Comparison of ENCODE assay signal across 33 cellular contexts in the genomic region with DNA sequence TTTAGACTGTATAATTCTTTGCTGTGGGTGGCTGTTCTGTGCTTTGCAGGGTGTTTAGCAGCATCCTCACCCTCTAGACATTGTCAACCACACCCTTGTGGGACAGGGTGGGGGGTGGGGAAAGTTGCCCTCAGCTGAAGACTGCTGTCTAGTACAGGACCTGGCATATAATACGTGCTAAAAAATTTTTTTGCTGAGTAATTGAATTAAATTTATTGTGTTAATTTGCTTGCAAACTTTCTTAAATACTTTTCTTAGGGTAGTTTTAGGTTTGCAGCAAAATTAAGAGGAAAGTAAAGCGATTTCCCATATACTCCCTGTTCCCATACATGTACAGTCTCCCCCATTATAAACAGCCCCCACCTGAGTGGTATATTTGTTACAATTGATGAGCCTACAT.
DNase-seq lines count a peak whose midpoint lies in the region; ATAC-seq, FAIRE-seq and TF ChIP-seq lines count a peak whose summit lies in the region.
"Had no signal": no experiment of that assay in that cellular context is flagged by ENCODE, and none has a peak within 500 bp of the region (broad histone marks: within the 10 kb centered on the region; RNA-seq: fewer than 3 reads in every experiment).

No MANE protein-coding gene starts in this region.

- H3K14ac ChIP-seq in IMR-90 (replicated peaks; ENCODE audit: low read depth, low read length): no peak overlapping the region

- H3K18ac ChIP-seq in IMR-90 (ENCODE audit: low read depth, low read length): no peak overlapping the region

- TF ChIP-seq POLR2A in HepG2 (IDR thresholded peaks at IDR 0.05; ENCODE audit: insufficient read depth in 1 of 2, low read depth in 2 of 2, low read length in 2 of 2) (no peak), right lobe of liver (IDR thresholded peaks at IDR 0.05) (no peak), A549 (IDR thresholded peaks at IDR 0.05; ENCODE audit: low read length) (no peak), IMR-90 (IDR thresholded peaks at IDR 0.05; ENCODE audit: low read depth, low read length) (no peak), K562 (conservative IDR thresholded peaks at IDR 0.05) (no peak), transverse colon (IDR thresholded peaks at IDR 0.05) (no peak)

- no peak overlapping the region for H2BK5ac ChIP-seq in IMR-90 (ENCODE audit: low read depth, low read length, poor library complexity, severe bottlenecking)

- H3K79me2 ChIP-seq in HepG2 (ENCODE audit: insufficient read depth, low read length): no peaks in the 10 kb centered on the region
- H3K79me2 ChIP-seq in K562 (ENCODE audit: control insufficient read depth, insufficient read depth, low read length): no peaks in the 10 kb centered on the region

- H3K56ac ChIP-seq in IMR-90 (ENCODE audit: extremely low read depth, insufficient read depth, low read length): no peak overlapping the region

- BruUV-seq in HepG2 (replicated peaks; lab: Mats Ljungman, UMichigan) (no TSS peak), IMR-90 (replicated peaks; lab: Mats Ljungman, UMichigan) (no TSS peak), K562 (replicated peaks; lab: Mats Ljungman, UMichigan) (no TSS peak)

- DNase-seq in HepG2 (ENCODE audit: low spot score) (no peak), right lobe of liver (no peak), A549 (ENCODE audit: low read depth in 1 of 2, low spot score in 1 of 2) (no peak), IMR-90 (no peak), K562 (ENCODE audit: extremely low read depth in 1 of 4, low spot score in 3 of 4) (no peak), transverse colon (no peak), DMS53 (lab: John Stamatoyannopoulos, UW) (no peak)
- no peak for DNase-seq in activated T-cell treated with anti-CD3 and anti-CD28 coated beads, Interleukin-2, amount 50 U/mL, for 48 hours
- DNase-seq: 8988T; ACHN; AML-193; BE2C; C1 segment of cervical spinal cord; Caco-2; Calu3; CD4-positive, alpha-beta memory T cell; CD4-positive, alpha-beta T cell; CD4-positive, CD25-positive, alpha-beta regulatory T cell; CD8-positive, alpha-beta memory T cell; CD8-positive, alpha-beta T cell; COR-L47; DMS 273 treated with DMSO at 0.1 percent for 48 hours; DMS153; DMS79; DMS79 treated with DMSO at 0.1 percent for 48 hours; DND-41; EL had no signal

- H2BK20ac ChIP-seq in IMR-90 (ENCODE audit: low read depth, low read length): no peak overlapping the region

- H4K5ac ChIP-seq in IMR-90 (ENCODE audit: low read depth, low read length): no peak overlapping the region

- H3K9me1 ChIP-seq in IMR-90 (ENCODE audit: insufficient read depth, low read length): no peaks in the 10 kb centered on the region
- no peaks in the 10 kb centered on the region for H3K9me1 ChIP-seq in K562 (ENCODE audit: control insufficient read depth, insufficient read depth, low read length)

- in situ Hi-C loops in HepG2 (cut with HindIII; ENCODE audit: extremely low pct_ligation_motif_present, low pct_unique_long_range_greater_than_20kb) (no loop called here), IMR-90 (cut with MboI; ENCODE audit: low sequenced_read_pairs) (no loop called here), K562 (cut with MboI) (no loop called here), transverse colon (cut with MboI; ENCODE audit: low pct_ligation_motif_present in 1 of 4, low pct_unique_long_range_greater_than_20kb in 1 of 4, low sequenced_read_pairs in 3 of 4) (no loop called here)

- H4K20me1 ChIP-seq in HepG2 (ENCODE audit: insufficient read depth, low read length) (no peaks in the 10 kb centered on the region), IMR-90 (ENCODE audit: insufficient read depth, low read length) (no peaks in the 10 kb centered on the region), K562 (replicated peaks; ENCODE audit: control insufficient read depth, insufficient read depth, low read length) (no peaks in the 10 kb centered on the region)
- H4K20me1 ChIP-seq: BLaER1; BLaER1 treated with 17β-estradiol and CSF1 and Interleukin-3, amounts not matched to agents 10 nM and 100 nM had no signal

- CTCF ChIA-PET in HepG2 (lab: Yijun Ruan, JAX; ENCODE audit: low intra/inter-chr PET ratio, low total read pairs) (no interaction called here), A549 (lab: Yijun Ruan, JAX) (no interaction called here), IMR-90 (lab: Yijun Ruan, JAX) (no interaction called here), K562 (lab: Yijun Ruan, JAX; ENCODE audit: low intra/inter-chr PET ratio) (no interaction called here)

- H3K79me1 ChIP-seq in IMR-90 (ENCODE audit: low read depth in 1 of 2, low read length in 2 of 2): no peaks in the 10 kb centered on the region

- no peak overlapping the region for H3K4ac ChIP-seq in IMR-90 (ENCODE audit: low read depth, low read length)

- H3K27ac ChIP-seq in HepG2 (ENCODE audit: extremely low read length, insufficient read depth, low read length): no peak overlapping the region
- H3K27ac ChIP-seq in right lobe of liver: no peak overlapping the region
- H3K27ac ChIP-seq in A549: no peak overlapping the region
- H3K27ac ChIP-seq in IMR-90 (ENCODE audit: insufficient read depth, low read length): no peak overlapping the region
- H3K27ac ChIP-seq in K562 (ENCODE audit: extremely low read depth, low read depth, low read length): no peak overlapping the region
- H3K27ac ChIP-seq in transverse colon: no peak overlapping the region
- H3K27ac ChIP-seq: 22Rv1; BLaER1; BLaER1 treated with 17β-estradiol and CSF1 and Interleukin-3, amounts not matched to agents 10 nM and 100 nM; C4-2B had no signal

- H3K9me3 ChIP-seq in HepG2 (ENCODE audit: low read length) (no peaks in the 10 kb centered on the region), right lobe of liver (no peaks in the 10 kb centered on the region), A549 (no peaks in the 10 kb centered on the region), IMR-90 (ENCODE audit: control insufficient read depth, insufficient read depth, low read length) (no peaks in the 10 kb centered on the region), K562 (replicated peaks; ENCODE audit: control insufficient read depth, insufficient read depth, low read depth, low read length) (no peaks in the 10 kb centered on the region), transverse colon (no peaks in the 10 kb centered on the region)
- H3K9me3 ChIP-seq: BE2C; BLaER1; BLaER1 treated with 17β-estradiol and CSF1 and Interleukin-3, amounts not matched to agents 10 nM and 100 nM; Caco-2 had no signal

- no peak overlapping the region for H3K23ac ChIP-seq in IMR-90 (ENCODE audit: low read depth, low read length)

- no peaks in the 10 kb centered on the region for H3K27me3 ChIP-seq in HepG2 (ENCODE audit: control insufficient read depth in 1 of 2, insufficient read depth in 2 of 2, low read length in 2 of 2)
- H3K27me3 ChIP-seq in right lobe of liver: no peaks in the 10 kb centered on the region
- no peaks in the 10 kb centered on the region for H3K27me3 ChIP-seq in IMR-90 (ENCODE audit: control insufficient read depth, insufficient read depth, low read length)
- no peaks in the 10 kb centered on the region for H3K27me3 ChIP-seq in K562 (ENCODE audit: control insufficient read depth in 2 of 2, insufficient read depth in 2 of 2, low read length in 2 of 2)
- H3K27me3 ChIP-seq in transverse colon: no peaks in the 10 kb centered on the region
- H3K27me3 ChIP-seq: BE2C; BLaER1; BLaER1 treated with 17β-estradiol and CSF1 and Interleukin-3, amounts not matched to agents 10 nM and 100 nM had no signal

- no peak overlapping the region for H4K8ac ChIP-seq in IMR-90 (ENCODE audit: low read depth in 2 of 2, low read length in 2 of 2)

- TF ChIP-seq EP300 in HepG2 (IDR thresholded peaks at IDR 0.05; ENCODE audit: low read depth in 2 of 2, low read length in 2 of 2) (no peak), HepG2 (CRISPR knock-in tag; IDR thresholded peaks at IDR 0.05; ENCODE audit: borderline replicate concordance) (no peak), A549 (IDR thresholded peaks at IDR 0.05) (no peak), K562 (IDR thresholded peaks at IDR 0.05; ENCODE audit: low read length) (no peak), transverse colon (IDR thresholded peaks at IDR 0.05; ENCODE audit: low read depth) (no peak)

- no peak for FAIRE-seq in HepG2 (lab: Jason Lieb, UNC)
- FAIRE-seq in A549 (lab: Jason Lieb, UNC): no peak
- no peak for FAIRE-seq in K562 (lab: Jason Lieb, UNC)
- FAIRE-seq: A204.1, D721Med had no signal

- no peak overlapping the region for H2BK120ac ChIP-seq in IMR-90 (ENCODE audit: low read depth, low read length)

- H2AK9ac ChIP-seq in IMR-90 (replicated peaks; ENCODE audit: low read depth, low read length, poor library complexity): no peak overlapping the region

- intact Hi-C loops in HepG2 (cut with micrococcal nuclease; ENCODE audit: unreplicated experiment) (no loop called here), right lobe of liver (cut with DNase I) (no loop called here), IMR-90 (cut with micrococcal nuclease) (no loop called here), K562 (cut with micrococcal nuclease) (no loop called here), transverse colon (cut with DNase I; ENCODE audit: low total_unique reads) (no loop called here)

- 19% methylated on average over 2 of the region's 2 CpGs for WGBS in HepG2 (ENCODE audit: low lambda C conversion rate)
- 82% methylated on average over 2 of the region's 2 CpGs for WGBS in right lobe of liver (ENCODE audit: insufficient coverage, low coverage, low lambda C conversion rate, missing lambda C conversion rate)
- 35% methylated on average over 2 of the region's 2 CpGs for WGBS in A549 (ENCODE audit: missing lambda C conversion rate)
- WGBS in IMR-90 (ENCODE audit: extremely low coverage in 2 of 2, insufficient read length in 1 of 2), 2 experiments: no CpG with 5 or more reads among the region's 2 CpGs
- WGBS in K562 (ENCODE audit: insufficient coverage, low coverage, missing lambda C conversion rate): 34% methylated on average over 2 of the region's 2 CpGs
- 81 to 89% methylated on average over 2 of the region's 2 CpGs for WGBS in transverse colon (ENCODE audit: low coverage in 1 of 2), 2 donors

- ATAC-seq in HepG2: no peak
- ATAC-seq in right lobe of liver: no peak
- no peak for ATAC-seq in A549
- ATAC-seq in IMR-90 (ENCODE audit: low read depth): no peak
- ATAC-seq in K562: no peak
- ATAC-seq: CD8-positive, alpha-beta T cell had no signal

- H3K9ac ChIP-seq in HepG2 (ENCODE audit: insufficient read depth, low read depth, low read length) (no peak overlapping the region), IMR-90 (ENCODE audit: low read depth, low read length) (no peak overlapping the region), K562 (ENCODE audit: insufficient read depth in 1 of 2, low read depth in 2 of 2, low read length in 2 of 2) (no peak overlapping the region)
- H3K9ac ChIP-seq: BLaER1; BLaER1 treated with 17β-estradiol and CSF1 and Interleukin-3, amounts not matched to agents 10 nM and 100 nM had no signal

- H2BK15ac ChIP-seq in IMR-90 (ENCODE audit: low read depth, low read length): no peak overlapping the region

- dilution Hi-C loops in IMR-90 (cut with HindIII; ENCODE audit: low sequenced_read_pairs, unreplicated experiment): no loop called here

- POLR2A ChIA-PET in HepG2 (lab: Yijun Ruan, JAX): no interaction called here
- POLR2A ChIA-PET in A549 (lab: Yijun Ruan, JAX): no interaction called here
- POLR2A ChIA-PET in IMR-90 (lab: Charles Lee; ENCODE audit: unreplicated experiment): no interaction called here
- POLR2A ChIA-PET in K562 (lab: Yijun Ruan, JAX): no interaction called here

- H3K4me2 ChIP-seq in HepG2 (ENCODE audit: low read depth, low read length) (no peak overlapping the region), A549 (no peak overlapping the region), IMR-90 (ENCODE audit: low read depth, low read length) (no peak overlapping the region), K562 (ENCODE audit: insufficient read depth, low read length) (no peak overlapping the region)
- H3K4me2 ChIP-seq: BLaER1; BLaER1 treated with 17β-estradiol and CSF1 and Interleukin-3, amounts not matched to agents 10 nM and 100 nM had no signal

- H3K4me3 ChIP-seq in HepG2 (replicated peaks in 1 of 3; ENCODE audit: insufficient read depth in 1 of 3, low read depth in 2 of 3, low read length in 3 of 3) (no peak overlapping the region), right lobe of liver (no peak overlapping the region), A549 (no peak overlapping the region), IMR-90 (ENCODE audit: insufficient read depth, low read depth, low read length) (no peak overlapping the region), K562 (no peak overlapping the region), transverse colon (no peak overlapping the region)
- H3K4me3 ChIP-seq: BLaER1; BLaER1 treated with 17β-estradiol and CSF1 and Interleukin-3, amounts not matched to agents 10 nM and 100 nM had no signal

- H3K4me1 ChIP-seq in HepG2 (ENCODE audit: insufficient read depth, low read length) (peaks cover 6% of the 10 kb centered on the region), right lobe of liver (peaks cover 0 to 1% (median 0%) of the 10 kb centered on the region in 4 donors), A549 (no peaks in the 10 kb centered on the region), IMR-90 (ENCODE audit: control insufficient read depth, insufficient read depth, low read length) (no peaks in the 10 kb centered on the region), K562 (replicated peaks in 1 of 2; ENCODE audit: control insufficient read depth in 2 of 2, insufficient read depth in 2 of 2, low read length in 2 of 2) (no peaks in the 10 kb centered on the region), transverse colon (peaks cover 0 to 2% (median 0%) of the 10 kb centered on the region in 4 donors)
- H3K4me1 ChIP-seq: BE2C; BLaER1; BLaER1 treated with 17β-estradiol and CSF1 and Interleukin-3, amounts not matched to agents 10 nM and 100 nM; Caco-2 had no signal

- no peak overlapping the region for H2AFZ ChIP-seq in HepG2 (ENCODE audit: low read length)
- H2AFZ ChIP-seq in IMR-90 (replicated peaks; ENCODE audit: low read length, poor library complexity): no peak overlapping the region
- no peak overlapping the region for H2AFZ ChIP-seq in K562 (ENCODE audit: low read depth, low read length)

- no peak overlapping the region for H2AK5ac ChIP-seq in IMR-90 (ENCODE audit: low read depth, low read length)

- TF ChIP-seq CTCF in HepG2 (CRISPR knock-in tag; IDR thresholded peaks at IDR 0.05) (no peak), right lobe of liver (IDR thresholded peaks at IDR 0.05) (no peak), A549 (IDR thresholded peaks at IDR 0.05) (no peak), IMR-90 (conservative IDR thresholded peaks at IDR 0.05; ENCODE audit: low read depth, low read length) (no peak), K562 (IDR thresholded peaks at IDR 0.05 in 2 of 3, conservative IDR thresholded peaks at IDR 0.05 in 1 of 3; ENCODE audit: insufficient read depth in 2 of 3, low read depth in 1 of 3, low read length in 3 of 3) (no peak), transverse colon (IDR thresholded peaks at IDR 0.05) (no peak)

- no peak overlapping the region for H4K91ac ChIP-seq in IMR-90 (ENCODE audit: insufficient read depth, low read depth, low read length)

- no peak for TF ChIP-seq RAD21 in HepG2 (CRISPR knock-in tag; IDR thresholded peaks at IDR 0.05)
- no peak for TF ChIP-seq RAD21 in A549 (conservative IDR thresholded peaks at IDR 0.05 in 1 of 2, IDR thresholded peaks at IDR 0.05 in 1 of 2)
- no peak for TF ChIP-seq RAD21 in IMR-90 (IDR thresholded peaks at IDR 0.05; ENCODE audit: low read length)
- TF ChIP-seq RAD21 in K562 (CRISPR knock-in tag; conservative IDR thresholded peaks at IDR 0.05 in 1 of 2, IDR thresholded peaks at IDR 0.05 in 1 of 2): no peak

- H3K36me3 ChIP-seq in HepG2 (replicated peaks in 1 of 2; ENCODE audit: control insufficient read depth in 1 of 2, insufficient read depth in 2 of 2, low read length in 2 of 2) (no peaks in the 10 kb centered on the region), right lobe of liver (no peaks in the 10 kb centered on the region), IMR-90 (ENCODE audit: control insufficient read depth, insufficient read depth, low read length) (no peaks in the 10 kb centered on the region), K562 (ENCODE audit: control insufficient read depth, insufficient read depth, low read length) (no peaks in the 10 kb centered on the region), transverse colon (no peaks in the 10 kb centered on the region)
- H3K36me3 ChIP-seq: BE2C; BLaER1; BLaER1 treated with 17β-estradiol and CSF1 and Interleukin-3, amounts not matched to agents 10 nM and 100 nM had no signal

Comparison
In these comparisons a context has a peak if more than half of its experiments do, and no peak if none do; other contexts are left out.
1. Of the 241 proteins assayed by ChIP-seq in both HepG2 and K562: peak only in HepG2: MAFF and MAFK; only in K562: none; in both: none; in neither: 239.